Comparison of ENCODE assay signal across 10 cellular contexts in the genomic region with DNA sequence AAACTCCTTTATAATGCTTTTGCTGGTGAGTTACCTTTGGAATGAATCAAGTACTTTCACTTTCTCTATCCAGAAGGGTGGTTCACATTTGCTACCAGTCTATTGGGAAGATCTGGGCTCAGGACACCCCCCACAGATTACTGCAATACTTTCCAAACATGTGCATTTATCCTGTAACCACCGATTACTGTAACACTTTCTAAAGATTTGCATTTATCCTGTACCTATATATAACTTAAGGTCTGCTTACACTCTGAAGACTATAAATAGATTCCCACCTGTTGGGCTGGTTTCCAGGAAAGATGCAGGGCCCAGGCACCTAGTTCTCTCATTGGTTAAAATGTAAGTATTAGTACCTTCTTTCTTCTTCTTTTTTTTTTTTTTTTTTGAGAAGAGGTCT.
DNase-seq lines count a peak whose midpoint lies in the region; ATAC-seq and TF ChIP-seq lines count a peak whose summit lies in the region.
"Had no signal": no experiment of that assay in that cellular context is flagged by ENCODE, and none has a peak within 500 bp of the region (broad histone marks: within the 10 kb centered on the region; RNA-seq: fewer than 3 reads in every experiment).

No MANE protein-coding gene starts in this region.

- no peaks in the 10 kb centered on the region for H3K36me3 ChIP-seq in DOHH2 (ENCODE audit: control insufficient read depth, low read length)

- no peak for TF ChIP-seq CTCF in DOHH2 (IDR thresholded peaks at IDR 0.05; ENCODE audit: low read depth, low read length, poor library complexity, severe bottlenecking)

- DNase-seq in germinal center (ENCODE audit: low spot score) (peak; percentile 21), SKM-1 (lab: John Stamatoyannopoulos, UW; ENCODE audit: unreplicated experiment) (no peak), epidermal melanocyte (ENCODE audit: insufficient read length, low spot score) (no peak)
- no peak for DNase-seq in activated CD4-positive, alpha-beta T cell treated with anti-CD3 and anti-CD28 coated beads for 1 hour
- DNase-seq in activated T-cell treated with anti-CD3 and anti-CD28 coated beads, Interleukin-2, amount 50 U/mL, for 48 hours = no peak
- DNase-seq: effector memory CD8-positive, alpha-beta T cell had no signal

- H3K9me2 ChIP-seq in DOHH2 (replicated peaks; ENCODE audit: control insufficient read depth, low read length) = no peaks in the 10 kb centered on the region

- H3K4me1 ChIP-seq in DOHH2 (ENCODE audit: control insufficient read depth, low read length) = peaks cover 25% of the 10 kb centered on the region
- H3K4me1 ChIP-seq: parathyroid adenoma had no signal

- H3K4me2 ChIP-seq in DOHH2 (ENCODE audit: low read length) = peak overlapping the region; percentile 59

- H3K4me3 ChIP-seq in DOHH2 (ENCODE audit: low read length) = peak overlapping the region; percentile 39

- no peaks in the 10 kb centered on the region for H4K20me1 ChIP-seq in DOHH2 (ENCODE audit: control insufficient read depth, insufficient read depth, low read depth, low read length)

- no peaks in the 10 kb centered on the region for H3K27me3 ChIP-seq in DOHH2 (ENCODE audit: control insufficient read depth, low read length)

- H3K79me2 ChIP-seq in DOHH2 (ENCODE audit: control insufficient read depth, low read length) = no peaks in the 10 kb centered on the region
- H3K79me2 ChIP-seq: parathyroid adenoma had no signal

- H3K27ac ChIP-seq in DOHH2 (ENCODE audit: low read depth, low read length) = no peak overlapping the region
- H3K27ac ChIP-seq: parathyroid adenoma had no signal

- peak; percentile 59 for ATAC-seq in GM19468 (IDR thresholded peaks at IDR 0.05; ENCODE audit: extremely low read depth, unreplicated experiment)
- ATAC-seq in HG03439 (IDR thresholded peaks at IDR 0.05; ENCODE audit: unreplicated experiment) = peak; percentile 70
- ATAC-seq: effector memory CD8-positive, alpha-beta T cell had no signal

- no peaks in the 10 kb centered on the region for H3K9me3 ChIP-seq in DOHH2 (ENCODE audit: control insufficient read depth, insufficient read depth, low read length)

- no peaks in the 10 kb centered on the region for H3F3A ChIP-seq in DOHH2 (ENCODE audit: control insufficient read depth, insufficient read depth)
